ENCODE assay signal across 33 cellular contexts in genomic region chr18:62669225-62669624, GRCh38.
"Had no signal": no experiment of that assay in that cellular context is flagged by ENCODE, and none has a peak within 500 bp of the region (broad histone marks: within the 10 kb centered on the region; RNA-seq: fewer than 3 reads in every experiment).

No MANE protein-coding gene starts in this region.

- H3K4me3 ChIP-seq: MG63, Peyer's patch, SJSA1 had no signal

- H3K9me3 ChIP-seq: MG63, SJSA1, SK-N-SH had no signal

- H3K27ac ChIP-seq: brain microvascular endothelial cell, Peyer's patch, SJSA1 had no signal

- H3K9ac ChIP-seq: SK-N-SH had no signal

- ATAC-seq: activated T-cell treated with anti-CD3 and anti-CD28 coated beads, Interleukin-2, amount 50 U/mL, for 4 hours; PC-3 had no signal

- H3K36me3 ChIP-seq: brain microvascular endothelial cell, MG63, Peyer's patch, SJSA1 had no signal

- H3K4me3 Mint-ChIP-seq: activated naive CD4-positive, alpha-beta T cell treated with anti-CD3 and anti-CD28 coated beads for 36 hours; activated T-cell treated with anti-CD3 and anti-CD28 coated beads, Interleukin-2, amount 50 U/mL, for 4 hours; T-helper 1 cell treated with Interleukin-12 subunit alpha and Interleukin-12 subunit beta and Interleukin-4 antibody, amounts not matched to agents 30 μg/mL and 1 μg/mL, for 36 hours; T-helper 2 cell treated with Interferon-gamma antibody and Interleukin-4, amounts not matched to agents 5 μg/mL and 100 μg/mL, for 36 hours had no signal

- DNase-seq: activated CD4-positive, alpha-beta T cell treated with anti-CD3 and anti-CD28 coated beads for 48 hours; activated CD4-positive, alpha-beta T cell treated with anti-CD3 and anti-CD28 coated beads, Interleukin-2, amount 50 U/mL, for 4 hours; activated CD4-positive, CD25-positive, alpha-beta regulatory T cell treated with anti-CD3 and anti-CD28 coated beads, Interleukin-2, amount 50 U/mL, for 72 hours; activated CD8-positive, alpha-beta memory T cell treated with anti-CD3 and anti-CD28 coated beads, Interleukin-2, amount 50 U/mL, for 4 hours; activated gamma-delta T cell treated with Interleukin-2 at 50 U/mL for 16 hours; activated naive CD4-positive, alpha-beta T cell treated with anti-CD3 and anti-CD28 coated beads for 36 hours; activated T-cell treated with anti-CD3 and anti-CD28 coated beads for 4 hours; activated T-cell treated with anti-CD3 and anti-CD28 coated beads, Interleukin-2, amount 50 U/mL, for 4 hours; amniotic stem cell; aorta; brain microvascular endothelial cell; central memory CD4-positive, alpha-beta T cell; Kasumi-1; KG1; MG63; NCI-H1092; NCI-H1436 treated with DMSO at 0.1 percent for 48 hours; NCI-H1694 treated with DMSO at 0.1 percent for 48 hours; NCI-H2029; NCI-H345; NCI-H524 treated with DMSO at 0.1 percent for 48 hours; NCI-H748 treated with DMSO at 0.1 percent for 48 hours; NK-92 treated with Interleukin-12 subunit alpha and Interleukin-12 subunit beta, amount 100 ng/mL, for 24 hours; PC-3; Peyer's patch; RPMI8226; SHP77 treated with DMSO at 0.1 percent for 48 hours; SK-N-SH had no signal

- FAIRE-seq: TTC549 had no signal

- H3K27ac Mint-ChIP-seq: activated naive CD4-positive, alpha-beta T cell treated with anti-CD3 and anti-CD28 coated beads for 36 hours; activated T-helper 2 cell treated with anti-CD3 and anti-CD28 coated beads, Interferon-gamma antibody, Interleukin-2, Interleukin-4, amounts not matched to agents 10 μg/mL and 5 μg/mL and 100 μg/mL, durations not matched to agents 14 hours and 24 hours and 36 hours; T-helper 1 cell treated with Interleukin-12 subunit alpha and Interleukin-12 subunit beta and Interleukin-4 antibody, amounts not matched to agents 30 μg/mL and 1 μg/mL, for 36 hours; T-helper 2 cell treated with Interferon-gamma antibody and Interleukin-4, amounts not matched to agents 5 μg/mL and 100 μg/mL, for 36 hours had no signal

- H3K27me3 ChIP-seq: brain microvascular endothelial cell, MG63, Peyer's patch had no signal

- H3K4me2 ChIP-seq: SK-N-SH had no signal

- H3K4me1 ChIP-seq: Peyer's patch had no signal
